Comparison of ENCODE assay signal across 8 cellular contexts in genomic region chr5:142357469-142358090, GRCh38. TPM values are rescaled to one million over a fixed set of nuclear protein-coding genes. Genes with fewer than 3 reads are reported as not detected.
DNase-seq lines count a peak whose midpoint lies in the region; ATAC-seq, FAIRE-seq and TF ChIP-seq lines count a peak whose summit lies in the region.

No MANE protein-coding gene starts in this region.

- H3K36me3 Mint-ChIP-seq in WTC11, result no peaks in the 10 kb centered on the region; the same call in 1 of the 2 replicates

- no peaks in the 10 kb centered on the region for H3K9me3 Mint-ChIP-seq in WTC11

- DNase-seq in GM18507 (ENCODE audit: extremely low spot score, insufficient read length, low read depth), result no peak
- no peak for DNase-seq in WTC11 (ENCODE audit: low spot score)
- peak; percentile 22 for DNase-seq in fibroblast of the aortic adventitia (ENCODE audit: low read depth)
- no peak for DNase-seq in retinal pigment epithelial cell (ENCODE audit: low read depth)

- ATAC-seq in WTC11 (no peak), HG03457 (IDR thresholded peaks at IDR 0.05; ENCODE audit: unreplicated experiment) (no peak), HG02623 (IDR thresholded peaks at IDR 0.05; ENCODE audit: unreplicated experiment) (no peak), HG03097 (IDR thresholded peaks at IDR 0.05; ENCODE audit: low FRiP score, unreplicated experiment) (no peak), HG03159 (IDR thresholded peaks at IDR 0.05; ENCODE audit: unreplicated experiment) (no peak)

- POLR2A ChIA-PET in WTC11 (lab: Charles Lee), result interaction anchor here (0.9 to 6.0 kb wide), 4 partner anchors 31 to 194 kb away, joined by 3 to 83 read pairs (median 4); partner anchors contain the start of gene SPRY4

- H3K4me3 Mint-ChIP-seq in WTC11, result peak overlapping the region; percentile 61

- H3K4me3 ChIP-seq in fibroblast of the aortic adventitia (ENCODE audit: low read depth, low read length) (peak overlapping the region; percentile 70), retinal pigment epithelial cell (ENCODE audit: low read length) (peak overlapping the region; percentile 58)

- FAIRE-seq in GM18507 (lab: Jason Lieb, UNC), result peak; percentile 49

- TF ChIP-seq CTCF in WTC11 (IDR thresholded peaks at IDR 0.05) (no peak), fibroblast of the aortic adventitia (IDR thresholded peaks at IDR 0.05; ENCODE audit: insufficient read depth, low read length) (no peak), retinal pigment epithelial cell (conservative IDR thresholded peaks at IDR 0.05; ENCODE audit: low read depth, low read length) (no peak)

- CTCF ChIA-PET in WTC11 (lab: Charles Lee), result interaction anchor here (0.6 to 3.9 kb wide), 9 partner anchors 31 to 309 kb away, joined by 3 to 19 read pairs (median 3); partner anchors contain the start of gene SPRY4

- peaks cover 62% of the 10 kb centered on the region for H3K4me1 Mint-ChIP-seq in WTC11

- no peaks in the 10 kb centered on the region for H3K27me3 Mint-ChIP-seq in WTC11 (ENCODE audit: low read depth)

- peak overlapping the region; percentile 99 for H3K27ac Mint-ChIP-seq in WTC11

TF ChIP-seq in WTC11, 78 proteins besides CTCF, POLR2A, EP300 and RAD21:
- TF ChIP-seq ZSCAN18 (CRISPR knock-in tag; IDR thresholded peaks at IDR 0.05) (0 out of 2 replicates have a peak, but pooled peaks have one; percentile 38), HMGA2 (CRISPR knock-in tag; IDR thresholded peaks at IDR 0.05) (no peak)

RNA-seq across cellular contexts. Expression of gene SPRY4, which starts 32.8 kb away (rescaled TPM):
- total RNA-seq in WTC11 (2021) (99.6 to 140 TPM (median 103 TPM) in 3 replicates), fibroblast of the aortic adventitia (ENCODE audit: low replicate concordance) (1.3 and 13.9 TPM in 2 replicates)
